8 cellular contexts compared by ENCODE assay signal in the genomic region with DNA sequence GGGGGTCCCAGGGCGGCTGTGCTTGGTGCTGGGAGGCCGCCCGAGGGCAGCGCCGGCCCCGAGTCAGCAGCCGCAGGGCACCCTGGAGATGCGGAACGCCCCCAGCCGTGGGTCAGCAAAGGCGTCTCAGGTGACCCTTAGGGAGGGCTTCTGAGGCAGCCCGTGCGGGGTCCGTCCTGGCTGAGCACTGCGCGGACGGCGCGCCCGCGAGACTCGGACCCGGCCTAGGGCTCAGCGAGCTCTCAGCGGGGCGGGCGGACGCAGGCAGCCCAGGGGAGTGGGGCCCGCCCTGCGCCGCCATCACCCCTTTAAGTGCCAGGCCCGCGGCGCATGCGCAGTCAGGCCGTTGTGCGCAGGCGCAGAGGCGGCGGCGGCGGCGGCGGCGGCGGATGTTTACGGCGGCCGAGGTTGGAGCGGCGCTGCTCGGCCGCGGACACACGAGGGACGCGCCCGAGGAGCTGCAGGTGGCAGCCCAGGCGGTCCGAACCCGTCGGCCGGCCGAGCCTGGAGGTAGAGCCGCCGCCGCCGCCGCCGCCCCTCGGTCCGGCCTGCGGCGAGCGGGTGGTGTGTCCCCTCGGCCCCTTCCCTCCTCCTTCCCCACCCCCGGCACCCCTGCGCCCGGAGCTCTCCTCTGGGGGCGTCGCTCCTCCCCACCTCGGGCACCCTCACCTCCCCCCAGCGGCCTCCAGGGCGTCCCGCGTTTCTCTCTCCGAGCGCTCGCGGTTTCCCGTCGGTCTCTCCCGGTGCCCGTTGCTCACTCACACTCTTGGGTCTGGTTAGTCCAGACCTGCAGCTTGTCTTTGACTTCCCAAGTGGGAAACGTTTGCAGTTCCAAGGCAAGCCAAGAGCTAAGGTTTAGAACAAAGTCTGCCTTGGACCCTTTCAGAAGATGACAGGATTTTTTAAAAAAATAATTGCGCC. TPM values are rescaled to one million over a fixed set of nuclear protein-coding genes. Genes with fewer than 3 reads are reported as not detected.
DNase-seq lines count a peak whose midpoint lies in the region; ATAC-seq and TF ChIP-seq lines count a peak whose summit lies in the region.

PCMTD2 (plus strand) TSS at position 388 of the 921 bp plus-strand sequence. CDS start 4,218 bp downstream, outside the sequence.

- H3K36me3 Mint-ChIP-seq in activated CD8-positive, alpha-beta T cell treated with anti-CD3 and anti-CD28 coated beads for 36 hours (ENCODE audit: low read depth): peaks cover 7% of the 10 kb centered on the region

- DNase-seq in C1 segment of cervical spinal cord (lab: John Stamatoyannopoulos, UW) (peak in 13 of 14 donors; percentile 51 to 88 (median 71)), NCI-H774 (lab: John Stamatoyannopoulos, UW) (peak; percentile 70), lower lobe of right lung (peak; percentile 89)
- DNase-seq in activated CD8-positive, alpha-beta T cell treated with anti-CD3 and anti-CD28 coated beads for 36 hours: peak; percentile 89
- peak; percentile 63 to 80 (median 78) for DNase-seq in stimulated activated CD4-positive, alpha-beta T cell treated with anti-CD3 and anti-CD28 coated beads, TNF-alpha, amount 100 ng/mL, for 24 hours (ENCODE audit: low read depth in 3 of 3)

- TF ChIP-seq CTCF in activated CD8-positive, alpha-beta T cell treated with anti-CD3 and anti-CD28 coated beads for 36 hours (IDR thresholded peaks at IDR 0.05): no peak
- no peak for TF ChIP-seq CTCF in lower lobe of right lung (IDR thresholded peaks at IDR 0.05)

- CTCF ChIA-PET in activated CD8-positive, alpha-beta T cell treated with anti-CD3 and anti-CD28 coated beads for 36 hours (lab: Charles Lee): interaction anchor here (0.7 to 4.9 kb wide), 7 partner anchors 9 to 217 kb away, joined by 3 to 45 read pairs (median 6); no protein-coding TSS in a partner anchor

- peaks cover 11% of the 10 kb centered on the region for H3K27me3 Mint-ChIP-seq in activated CD8-positive, alpha-beta T cell treated with anti-CD3 and anti-CD28 coated beads for 36 hours

- no peaks in the 10 kb centered on the region for H3K9me3 ChIP-seq in ectodermal cell (ENCODE audit: control insufficient read depth, low read length)
- H3K9me3 ChIP-seq in lower lobe of right lung: no peaks in the 10 kb centered on the region

- ATAC-seq in GM19372 (IDR thresholded peaks at IDR 0.05; ENCODE audit: low read depth, unreplicated experiment) (peak; percentile 83), HG03521 (IDR thresholded peaks at IDR 0.05; ENCODE audit: unreplicated experiment) (peak; percentile 71), lower lobe of right lung (peak; percentile 96 to 98)
- ATAC-seq in activated CD8-positive, alpha-beta T cell treated with anti-CD3 and anti-CD28 coated beads for 36 hours: peak; percentile 92

- intact Hi-C loops in activated CD8-positive, alpha-beta T cell treated with anti-CD3 and anti-CD28 coated beads for 36 hours (cut with micrococcal nuclease): no loop called here
- intact Hi-C loops in lower lobe of right lung (cut with DNase I): no loop called here

- peak within 1 kb of the TSS; percentile 92 for H3K27ac Mint-ChIP-seq in activated CD8-positive, alpha-beta T cell treated with anti-CD3 and anti-CD28 coated beads for 36 hours

- peaks cover 7% of the 10 kb centered on the region for H3K4me1 ChIP-seq in ectodermal cell (ENCODE audit: control insufficient read depth, insufficient read depth, low read length)
- peaks cover 39% of the 10 kb centered on the region for H3K4me1 ChIP-seq in lower lobe of right lung

- H3K4me1 Mint-ChIP-seq in activated CD8-positive, alpha-beta T cell treated with anti-CD3 and anti-CD28 coated beads for 36 hours (ENCODE audit: low read depth): peaks cover 41% of the 10 kb centered on the region

- 0% methylated on average over 96 of the region's 96 CpGs for WGBS in ectodermal cell, 2 experiments

- peak within 1 kb of the TSS; percentile 82 for H3K4me3 Mint-ChIP-seq in activated CD8-positive, alpha-beta T cell treated with anti-CD3 and anti-CD28 coated beads for 36 hours

- POLR2A ChIA-PET in activated CD8-positive, alpha-beta T cell treated with anti-CD3 and anti-CD28 coated beads for 36 hours (lab: Charles Lee): interaction anchor here (0.6 to 1.3 kb wide), 6 partner anchors 12 to 1153 kb away, joined by 3 to 5 read pairs (median 4); no protein-coding TSS in a partner anchor

- peak within 1 kb of the TSS; percentile 87 for H3K4me3 ChIP-seq in ectodermal cell (ENCODE audit: insufficient read depth, low read depth, low read length)
- peak within 1 kb of the TSS; percentile 74 for H3K4me3 ChIP-seq in lower lobe of right lung

- H3K27ac ChIP-seq in ectodermal cell (ENCODE audit: insufficient read depth, low read depth, low read length, poor library complexity, severe bottlenecking) (no peak within 1 kb of the TSS), lower lobe of right lung (peak within 1 kb of the TSS; percentile 86)

- H3K36me3 ChIP-seq in ectodermal cell (ENCODE audit: control insufficient read depth, insufficient read depth, low read length) (no peaks in the 10 kb centered on the region), lower lobe of right lung (peaks cover 6% of the 10 kb centered on the region)

- H3K27me3 ChIP-seq in ectodermal cell (ENCODE audit: control insufficient read depth, insufficient read depth, low read length, poor library complexity, severe bottlenecking) (peaks cover 2% of the 10 kb centered on the region), lower lobe of right lung (ENCODE audit: low read depth) (no peaks in the 10 kb centered on the region)

- no peaks in the 10 kb centered on the region for H3K9me3 Mint-ChIP-seq in activated CD8-positive, alpha-beta T cell treated with anti-CD3 and anti-CD28 coated beads for 36 hours

RNA-seq across cellular contexts. Expression of gene PCMTD2, which starts in this region (rescaled TPM):
- 10 to 100 TPM; 26.0 to 28.6 TPM for total RNA-seq in activated CD8-positive, alpha-beta T cell treated with anti-CD3 and anti-CD28 coated beads for 36 hours
- polyA plus RNA-seq in ectodermal cell (2013, experiment 1 of 4): 78.5 TPM
- polyA plus RNA-seq in ectodermal cell (2013, experiment 2 of 4): 78.1 TPM
- polyA plus RNA-seq in ectodermal cell (2013, experiment 3 of 4): 65.9 TPM
- 76.1 TPM for polyA plus RNA-seq in ectodermal cell (2013, experiment 4 of 4)
- total RNA-seq in lower lobe of right lung: 65.8 TPM
